35 cellular contexts compared by ENCODE assay signal in the genomic region with DNA sequence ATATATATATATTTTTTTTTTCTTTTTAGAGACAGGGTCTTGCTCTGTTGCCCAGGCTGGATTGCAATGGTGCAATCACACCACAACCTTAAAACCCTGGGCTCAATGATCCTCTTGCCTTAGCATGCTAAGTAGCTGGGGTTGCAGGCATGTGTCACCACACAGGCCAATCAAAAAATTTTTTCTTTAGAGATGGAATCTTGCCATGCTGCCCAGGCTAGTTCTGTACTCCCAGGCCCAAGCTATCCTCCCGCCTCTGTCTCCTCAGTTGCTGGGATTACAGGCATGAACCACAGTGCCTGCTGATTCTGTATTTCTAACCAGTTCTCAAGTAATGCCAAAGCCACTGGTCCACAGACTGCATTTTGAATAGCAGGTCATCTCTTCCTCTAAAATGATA.
"Had no signal": no experiment of that assay in that cellular context is flagged by ENCODE, and none has a peak within 500 bp of the region (broad histone marks: within the 10 kb centered on the region; RNA-seq: fewer than 3 reads in every experiment).

No MANE protein-coding gene starts in this region.

- H3K4me2 ChIP-seq: KMS-11, SK-N-SH had no signal

- ATAC-seq: activated CD8-positive, alpha-beta memory T cell treated with anti-CD3 and anti-CD28 coated beads, Interleukin-2, amount 10 ng/mL, durations not matched to agents 7 days and 5 days; activated T-cell treated with anti-CD3 and anti-CD28 coated beads, Interleukin-2, amount 50 U/mL, for 72 hours; activated T-helper 17 cell treated with anti-CD3 and anti-CD28 coated beads, Interleukin-2, amount 50 U/mL, for 72 hours; PC-3 had no signal

- H3K27me3 Mint-ChIP-seq: activated naive CD8-positive, alpha-beta T cell treated with anti-CD3 and anti-CD28 coated beads for 36 hours; activated T-helper 17 cell treated with anti-CD3 and anti-CD28 coated beads, Interleukin-2, amount 50 U/mL, for 72 hours had no signal

- H3K9me3 Mint-ChIP-seq: activated naive CD8-positive, alpha-beta T cell treated with anti-CD3 and anti-CD28 coated beads for 36 hours; activated T-cell treated with anti-CD3 and anti-CD28 coated beads, Interleukin-2, amount 50 U/mL, for 72 hours; activated T-helper 17 cell treated with anti-CD3 and anti-CD28 coated beads, Interleukin-2, amount 50 U/mL, for 72 hours had no signal

- H3K9me3 ChIP-seq: ascending aorta, Peyer's patch, SJSA1, SK-N-SH had no signal

- H3K36me3 Mint-ChIP-seq: activated naive CD8-positive, alpha-beta T cell treated with anti-CD3 and anti-CD28 coated beads for 36 hours had no signal

- H3K4me1 Mint-ChIP-seq: activated CD4-positive, alpha-beta memory T cell treated with anti-CD3 and anti-CD28 coated beads, Interleukin-2, amount 10 ng/mL, durations not matched to agents 7 days and 5 days; activated CD8-positive, alpha-beta memory T cell treated with anti-CD3 and anti-CD28 coated beads, Interleukin-2, amount 10 ng/mL, durations not matched to agents 7 days and 5 days; activated T-helper 17 cell treated with anti-CD3 and anti-CD28 coated beads, Interleukin-2, amount 50 U/mL, for 72 hours had no signal

- DNase-seq: activated CD4-positive, alpha-beta memory T cell treated with anti-CD3 and anti-CD28 coated beads, Interleukin-2, amount 10 ng/mL, durations not matched to agents 7 days and 5 days; activated CD4-positive, alpha-beta T cell treated with anti-CD3 and anti-CD28 coated beads, Interleukin-2, amount 50 U/mL, for 1 hour; activated CD8-positive, alpha-beta memory T cell treated with anti-CD3 and anti-CD28 coated beads for 24 hours; activated CD8-positive, alpha-beta memory T cell treated with anti-CD3 and anti-CD28 coated beads, Interleukin-2, amount 10 ng/mL, durations not matched to agents 7 days and 5 days; activated CD8-positive, alpha-beta memory T cell treated with anti-CD3 and anti-CD28 coated beads, Interleukin-2, amount 50 U/mL, for 48 hours; activated effector memory CD4-positive, alpha-beta T cell treated with anti-CD3 and anti-CD28 coated beads, Interleukin-2, amount 50 U/mL, for 16 hours; activated naive CD4-positive, alpha-beta T cell; activated naive CD4-positive, alpha-beta T cell treated with anti-CD3 and anti-CD28 coated beads, Interleukin-2, amount 50 U/mL, for 16 hours; activated naive CD8-positive, alpha-beta T cell treated with anti-CD3 and anti-CD28 coated beads for 36 hours; activated T-cell treated with anti-CD3 and anti-CD28 coated beads, Interleukin-2, amount 50 U/mL, for 72 hours; amygdala; MM.1S; MV-4-11; NCI-H1092; NCI-H1436 treated with DMSO at 0.1 percent for 48 hours; NCI-H187; NCI-H2029 treated with DMSO at 0.1 percent for 48 hours; NCI-H2107; NCI-H2171; NCI-H510A; NCI-H526; NCI-H748 treated with DMSO at 0.1 percent for 48 hours; NK-92 treated with Interleukin-12 subunit alpha and Interleukin-12 subunit beta, amount 100 ng/mL, for 24 hours; PC-3; Peyer's patch; RPMI8226; SHP77 treated with DMSO at 0.1 percent for 48 hours; SK-N-SH had no signal

- H3K27ac ChIP-seq: cardiac muscle cell, KMS-11, Peyer's patch, SJSA1 had no signal

- H3K4me3 ChIP-seq: ascending aorta, cardiac muscle cell, Peyer's patch, SJSA1 had no signal

- H3K4me3 Mint-ChIP-seq: activated CD4-positive, alpha-beta memory T cell treated with anti-CD3 and anti-CD28 coated beads, Interleukin-2, amount 10 ng/mL, durations not matched to agents 7 days and 5 days; activated CD8-positive, alpha-beta memory T cell treated with anti-CD3 and anti-CD28 coated beads, Interleukin-2, amount 10 ng/mL, durations not matched to agents 7 days and 5 days; activated naive CD8-positive, alpha-beta T cell treated with anti-CD3 and anti-CD28 coated beads for 36 hours; activated T-cell treated with anti-CD3 and anti-CD28 coated beads, Interleukin-2, amount 50 U/mL, for 72 hours; activated T-helper 17 cell treated with anti-CD3 and anti-CD28 coated beads, Interleukin-2, amount 50 U/mL, for 72 hours; T-helper 1 cell treated with Interleukin-12 subunit alpha and Interleukin-12 subunit beta and Interleukin-4 antibody, amounts not matched to agents 30 μg/mL and 1 μg/mL, for 36 hours; T-helper 2 cell treated with Interferon-gamma antibody and Interleukin-4, amounts not matched to agents 5 μg/mL and 100 μg/mL, for 36 hours had no signal

- H3K27me3 ChIP-seq: ascending aorta, cardiac muscle cell, Peyer's patch, SJSA1 had no signal

- H3K36me3 ChIP-seq: ascending aorta, cardiac muscle cell, Peyer's patch, SJSA1 had no signal

- H3K9ac ChIP-seq: KMS-11, SK-N-SH had no signal

- H3K4me1 ChIP-seq: Peyer's patch, SJSA1 had no signal

- H3K27ac Mint-ChIP-seq: activated CD4-positive, alpha-beta memory T cell treated with anti-CD3 and anti-CD28 coated beads, Interleukin-2, amount 10 ng/mL, durations not matched to agents 7 days and 5 days; activated CD8-positive, alpha-beta memory T cell treated with anti-CD3 and anti-CD28 coated beads, Interleukin-2, amount 10 ng/mL, durations not matched to agents 7 days and 5 days; activated naive CD8-positive, alpha-beta T cell treated with anti-CD3 and anti-CD28 coated beads for 36 hours; activated T-cell treated with anti-CD3 and anti-CD28 coated beads, Interleukin-2, amount 50 U/mL, for 72 hours; activated T-helper 17 cell treated with anti-CD3 and anti-CD28 coated beads, Interleukin-2, amount 50 U/mL, for 72 hours; T-helper 1 cell treated with Interleukin-12 subunit alpha and Interleukin-12 subunit beta and Interleukin-4 antibody, amounts not matched to agents 30 μg/mL and 1 μg/mL, for 36 hours; T-helper 2 cell treated with Interferon-gamma antibody and Interleukin-4, amounts not matched to agents 5 μg/mL and 100 μg/mL, for 36 hours had no signal
